ENCODE assay signal across 8 cellular contexts in genomic region chr19:1884291-1884718, GRCh38. TPM values are rescaled to one million over a fixed set of nuclear protein-coding genes. Genes with fewer than 3 reads are reported as not detected.
DNase-seq lines count a peak whose midpoint lies in the region; TF ChIP-seq lines count a peak whose summit lies in the region.

No MANE protein-coding gene starts in this region.

- 31 to 34% methylated on average over 11 of the region's 11 CpGs for WGBS in ectodermal cell, 2 experiments

- peaks cover 34% of the 10 kb centered on the region for H3K4me1 ChIP-seq in CD8-positive, alpha-beta memory T cell (ENCODE audit: insufficient read depth, low read length)
- peaks cover 10% of the 10 kb centered on the region for H3K4me1 ChIP-seq in SJSA1 (replicated peaks)
- H3K4me1 ChIP-seq in ectodermal cell (ENCODE audit: control insufficient read depth, insufficient read depth, low read length): peaks cover 42% of the 10 kb centered on the region
- peaks cover 34% of the 10 kb centered on the region for H3K4me1 ChIP-seq in neural progenitor cell

- H3K4me3 ChIP-seq in CD8-positive, alpha-beta memory T cell (ENCODE audit: low read length): peak overlapping the region; percentile 70
- H3K4me3 ChIP-seq in SJSA1 (peak overlapping the region; percentile 74), ectodermal cell (ENCODE audit: insufficient read depth, low read depth, low read length) (peak overlapping the region; percentile 87), neural progenitor cell (peak overlapping the region; percentile 73)

- peak overlapping the region; percentile 61 for H3K9ac ChIP-seq in neural progenitor cell

- peak overlapping the region; percentile 96 for H3K27ac ChIP-seq in CD8-positive, alpha-beta memory T cell (ENCODE audit: low read depth, low read length)
- no peak overlapping the region for H3K27ac ChIP-seq in SJSA1
- H3K27ac ChIP-seq in ectodermal cell (ENCODE audit: insufficient read depth, low read depth, low read length, poor library complexity, severe bottlenecking): no peak overlapping the region
- H3K27ac ChIP-seq in neural progenitor cell: no peak overlapping the region

- H4K20me1 ChIP-seq in neural progenitor cell (ENCODE audit: low read depth): peaks cover 27% of the 10 kb centered on the region

- peaks cover 0 to 5% (median 0%) of the 10 kb centered on the region in 5 donors for H3K9me3 Mint-ChIP-seq in CD8-positive, alpha-beta memory T cell
- no peaks in the 10 kb centered on the region for H3K9me3 Mint-ChIP-seq in neural progenitor cell

- no peak for TF ChIP-seq CTCF in neural progenitor cell (IDR thresholded peaks at IDR 0.05)

- intact Hi-C loops in head of caudate nucleus (cut with DNase I): no loop called here

- H3K27me3 Mint-ChIP-seq in CD8-positive, alpha-beta memory T cell: peaks cover 0 to 10% of the 10 kb centered on the region in 2 donors
- H3K27me3 Mint-ChIP-seq in neural progenitor cell (ENCODE audit: insufficient read depth, low read depth): peaks cover 15% of the 10 kb centered on the region

- peaks cover 5% of the 10 kb centered on the region for H3K36me3 ChIP-seq in CD8-positive, alpha-beta memory T cell (ENCODE audit: insufficient read depth, low read length)
- H3K36me3 ChIP-seq in SJSA1 (peaks cover 24% of the 10 kb centered on the region), ectodermal cell (ENCODE audit: control insufficient read depth, insufficient read depth, low read length) (no peaks in the 10 kb centered on the region), neural progenitor cell (no peaks in the 10 kb centered on the region)

- peaks cover 34% of the 10 kb centered on the region for H3K79me2 ChIP-seq in neural progenitor cell (ENCODE audit: low read depth)

- peak overlapping the region; percentile 94 to 100 (median 99) for H3K4me3 Mint-ChIP-seq in CD8-positive, alpha-beta memory T cell
- peak overlapping the region; percentile 97 for H3K4me3 Mint-ChIP-seq in neural progenitor cell

- in situ Hi-C loops in KBM-7 (cut with MboI; ENCODE audit: low pct_unique_long_range_greater_than_20kb, low sequenced_read_pairs): no loop called here

- POLR2A ChIA-PET in CD8-positive, alpha-beta memory T cell (lab: Charles Lee): interaction anchor here (0.6 to 2.1 kb wide), 5 partner anchors 8 to 59 kb away, joined by 3 to 14 read pairs (median 5); no protein-coding TSS in a partner anchor

- H3K27me3 ChIP-seq in CD8-positive, alpha-beta memory T cell (ENCODE audit: insufficient read depth, low read length, poor library complexity, severe bottlenecking): no peaks in the 10 kb centered on the region
- H3K27me3 ChIP-seq in SJSA1 (replicated peaks): no peaks in the 10 kb centered on the region
- no peaks in the 10 kb centered on the region for H3K27me3 ChIP-seq in ectodermal cell (ENCODE audit: control insufficient read depth, insufficient read depth, low read length, poor library complexity, severe bottlenecking)
- no peaks in the 10 kb centered on the region for H3K27me3 ChIP-seq in neural progenitor cell

- H3F3A ChIP-seq in neural progenitor cell (ENCODE audit: low read depth): peaks cover 29% of the 10 kb centered on the region

- H3K27ac Mint-ChIP-seq in CD8-positive, alpha-beta memory T cell: peak overlapping the region; percentile 96 to 100 (median 100)
- H3K27ac Mint-ChIP-seq in neural progenitor cell: peak overlapping the region; percentile 44

- peaks cover 3 to 34% (median 6%) of the 10 kb centered on the region in 3 donors for H3K36me3 Mint-ChIP-seq in CD8-positive, alpha-beta memory T cell
- no peaks in the 10 kb centered on the region for H3K36me3 Mint-ChIP-seq in neural progenitor cell

- H3K4me1 Mint-ChIP-seq in CD8-positive, alpha-beta memory T cell: peaks cover 26 to 45% (median 28%) of the 10 kb centered on the region in 3 donors
- peaks cover 31% of the 10 kb centered on the region for H3K4me1 Mint-ChIP-seq in neural progenitor cell

- no peak overlapping the region for H2AFZ ChIP-seq in neural progenitor cell (replicated peaks)

- peak overlapping the region; percentile 90 for H3K4me2 ChIP-seq in neural progenitor cell

- DNase-seq in CD8-positive, alpha-beta memory T cell: peak; percentile 35 to 70 (median 60)
- DNase-seq in SJSA1 (ENCODE audit: low read depth in 1 of 2, low spot score in 2 of 2) (no peak), neural progenitor cell (ENCODE audit: low spot score) (no peak), amniotic stem cell (lab: John Stamatoyannopoulos, UW) (no peak), islet precursor cell (no peak), KBM-7 (no peak), head of caudate nucleus (no peak)

- H3K9me3 ChIP-seq in CD8-positive, alpha-beta memory T cell (ENCODE audit: low read length): no peaks in the 10 kb centered on the region
- H3K9me3 ChIP-seq in SJSA1 (replicated peaks) (no peaks in the 10 kb centered on the region), ectodermal cell (ENCODE audit: control insufficient read depth, low read length) (no peaks in the 10 kb centered on the region), neural progenitor cell (ENCODE audit: low read depth) (no peaks in the 10 kb centered on the region)

- CTCF ChIA-PET in CD8-positive, alpha-beta memory T cell (lab: Charles Lee): interaction anchor here (0.8 to 4.8 kb wide), 6 partner anchors 9 to 20 kb away, joined by 4 to 20 read pairs (median 4); no protein-coding TSS in a partner anchor

RNA-seq across cellular contexts. Expression of gene ABHD17A, which starts 1.0 kb away (rescaled TPM):
- 100 to 1,000 TPM; 105 to 114 TPM for total RNA-seq in CD8-positive, alpha-beta memory T cell
- 252 TPM for polyA plus RNA-seq in CD8-positive, alpha-beta memory T cell
- 91.9 and 101 TPM in 2 replicates for total RNA-seq in SJSA1 (2014; rRNA removed; shearing (Covaris generic))
- 48.7 TPM for polyA plus RNA-seq in ectodermal cell (2013, experiment 1 of 4)
- 44.6 TPM for polyA plus RNA-seq in ectodermal cell (2013, experiment 2 of 4)
- polyA plus RNA-seq in ectodermal cell (2013, experiment 3 of 4): 47.8 TPM
- polyA plus RNA-seq in ectodermal cell (2013, experiment 4 of 4): 46.8 TPM
- total RNA-seq in neural progenitor cell (ENCODE audit: low replicate concordance): 20.2 and 87.0 TPM in 2 replicates

RNA-seq across cellular contexts. Expression of gene ADAT3, which starts 20.9 kb away (rescaled TPM):
- 1 to 10 TPM; 6.3 to 6.6 TPM for total RNA-seq in CD8-positive, alpha-beta memory T cell
- 4.6 TPM for polyA plus RNA-seq in CD8-positive, alpha-beta memory T cell
- total RNA-seq in SJSA1 (2014; rRNA removed; shearing (Covaris generic)): 2.4 and 9.1 TPM in 2 replicates
- 5.0 TPM for polyA plus RNA-seq in ectodermal cell (2013, experiment 1 of 4)
- 5.0 TPM for polyA plus RNA-seq in ectodermal cell (2013, experiment 2 of 4)
- 4.2 TPM for polyA plus RNA-seq in ectodermal cell (2013, experiment 3 of 4)
- 4.9 TPM for polyA plus RNA-seq in ectodermal cell (2013, experiment 4 of 4)
- 2.4 and 6.5 TPM in 2 replicates for total RNA-seq in neural progenitor cell (ENCODE audit: low replicate concordance)

RNA-seq across cellular contexts. Expression of gene SCAMP4, which starts 20.9 kb away (rescaled TPM):
- 10 to 100 TPM; 38.6 to 40.6 TPM for total RNA-seq in CD8-positive, alpha-beta memory T cell
- polyA plus RNA-seq in CD8-positive, alpha-beta memory T cell: 16.3 TPM
- 47.3 and 89.8 TPM in 2 replicates for total RNA-seq in SJSA1 (2014; rRNA removed; shearing (Covaris generic))
- 61.4 TPM for polyA plus RNA-seq in ectodermal cell (2013, experiment 1 of 4)
- 72.6 TPM for polyA plus RNA-seq in ectodermal cell (2013, experiment 2 of 4)
- polyA plus RNA-seq in ectodermal cell (2013, experiment 3 of 4): 53.2 TPM
- 48.9 TPM for polyA plus RNA-seq in ectodermal cell (2013, experiment 4 of 4)
- 11.5 and 67.6 TPM in 2 replicates for total RNA-seq in neural progenitor cell (ENCODE audit: low replicate concordance)

RNA-seq across cellular contexts. Expression of gene KLF16, which starts 20.9 kb away (rescaled TPM):
- 10 to 100 TPM; 42.8 to 43.1 TPM for total RNA-seq in CD8-positive, alpha-beta memory T cell
- 0.92 TPM for polyA plus RNA-seq in CD8-positive, alpha-beta memory T cell
- total RNA-seq in SJSA1 (2014; rRNA removed; shearing (Covaris generic)): 5.6 and 8.7 TPM in 2 replicates
- polyA plus RNA-seq in ectodermal cell (2013, experiment 1 of 4): 12.7 TPM
- 14.9 TPM for polyA plus RNA-seq in ectodermal cell (2013, experiment 2 of 4)
- 17.7 TPM for polyA plus RNA-seq in ectodermal cell (2013, experiment 3 of 4)
- polyA plus RNA-seq in ectodermal cell (2013, experiment 4 of 4): 15.5 TPM
- total RNA-seq in neural progenitor cell (ENCODE audit: low replicate concordance): 1.0 and 4.8 TPM in 2 replicates

RNA-seq across cellular contexts. Expression of gene REXO1, which starts 36.0 kb away (rescaled TPM):
- 10 to 100 TPM; 61.0 to 63.7 TPM for total RNA-seq in CD8-positive, alpha-beta memory T cell
- polyA plus RNA-seq in CD8-positive, alpha-beta memory T cell: 8.7 TPM
- total RNA-seq in SJSA1 (2014; rRNA removed; shearing (Covaris generic)): 14.1 and 36.2 TPM in 2 replicates
- 34.6 TPM for polyA plus RNA-seq in ectodermal cell (2013, experiment 1 of 4)
- 34.7 TPM for polyA plus RNA-seq in ectodermal cell (2013, experiment 2 of 4)
- polyA plus RNA-seq in ectodermal cell (2013, experiment 3 of 4): 21.9 TPM
- 24.1 TPM for polyA plus RNA-seq in ectodermal cell (2013, experiment 4 of 4)
- total RNA-seq in neural progenitor cell (ENCODE audit: low replicate concordance): 12.8 and 38.7 TPM in 2 replicates

Comparison
In these comparisons a context has a peak if more than half of its experiments do, and no peak if none do; other contexts are left out.
1. DNase-seq: peak in CD8-positive, alpha-beta memory T cell (5 of 5); none in SJSA1 (0 of 2), neural progenitor cell (single experiment), amniotic stem cell (single experiment), islet precursor cell (single experiment), KBM-7 (single experiment) and head of caudate nucleus (0 of 42).
2. Peak in every context shown above with its lines, with median percentiles within 50 percentile points of each other: H3K4me3 ChIP-seq.